ENCODE assay signal across 34 cellular contexts in the genomic region with DNA sequence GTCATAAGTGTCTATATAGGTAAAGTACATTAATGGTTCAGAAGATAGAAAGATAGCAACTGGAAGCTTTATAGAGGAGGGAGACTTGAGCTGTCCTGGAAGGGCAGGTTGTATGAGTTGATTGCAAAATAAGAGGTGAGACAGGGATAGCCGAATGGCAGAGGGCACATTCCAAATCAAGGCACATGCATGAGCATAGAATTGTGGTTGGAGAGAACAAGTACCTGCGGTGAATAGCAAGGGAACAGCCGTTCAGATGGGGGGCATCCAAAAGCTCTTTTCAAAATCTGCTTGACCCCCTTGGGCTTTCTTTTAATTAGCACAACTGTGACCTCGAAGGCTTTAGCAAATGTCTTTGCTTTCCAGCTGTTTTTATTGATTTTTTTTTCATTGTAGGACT.
"Had no signal": no experiment of that assay in that cellular context is flagged by ENCODE, and none has a peak within 500 bp of the region (broad histone marks: within the 10 kb centered on the region; RNA-seq: fewer than 3 reads in every experiment).

No MANE protein-coding gene starts in this region.

- H3K4me2 ChIP-seq: PC-9, SK-N-SH had no signal

- H3K4me1 ChIP-seq: SJCRH30 had no signal

- H3K4me3 ChIP-seq: K562, MG63, PC-9, SJCRH30 had no signal

- H3K9me3 ChIP-seq: MG63, SJCRH30, SK-N-SH had no signal

- H3K9me2 ChIP-seq: SK-N-SH had no signal

- ATAC-seq: K562, Panc1, Right ventricle myocardium inferior had no signal

- H3K36me3 ChIP-seq: MG63, SJCRH30 had no signal

- H2AFZ ChIP-seq: PC-9 had no signal

- H3K27me3 ChIP-seq: MG63, SJCRH30 had no signal

- H3K27ac ChIP-seq: PC-9, RWPE1, SJCRH30 had no signal

- DNase-seq: Kasumi-1, KG1, MG63, NCI-H1048, NCI-H1092 treated with DMSO at 0.1 percent for 48 hours, NCI-H1105 treated with DMSO at 0.1 percent for 48 hours, NCI-H1417, NCI-H1436, NCI-H146, NCI-H1694, NCI-H187, NCI-H1930, NCI-H2029 treated with DMSO at 0.1 percent for 48 hours, NCI-H2081 treated with DMSO at 0.1 percent for 48 hours, NCI-H2107, NCI-H2171 treated with DMSO at 0.1 percent for 48 hours, NCI-H2227 treated with DMSO at 0.1 percent for 48 hours, NCI-H446 treated with DMSO at 0.1 percent for 48 hours, NCI-H510A, NCI-H524, NCI-H526, NCI-H748 treated with DMSO at 0.1 percent for 48 hours, NCI-H82, PC-9, SHP77, SIG-M5, SJCRH30, SK-N-SH, SW 1271 had no signal

- H3K9ac ChIP-seq: SK-N-SH had no signal

- FAIRE-seq: K562, RCC 7860 had no signal
